In genomic region chr14:94079891-94080605, GRCh38 we compare ENCODE assay signal across 6 cellular contexts.
A peak's percentile ranks its signal among the peaks of the same experiment; 100 is the strongest.
DNase-seq lines count a peak whose midpoint lies in the region; ATAC-seq and TF ChIP-seq lines count a peak whose summit lies in the region.

No MANE protein-coding gene starts in this region.

- DNase-seq in LNCaP clone FGC (ENCODE audit: low read depth) (no peak), caudate nucleus (lab: John Stamatoyannopoulos, UW) (no peak), iPS-NIHi7 (ENCODE audit: extremely low spot score) (no peak), AG20443 (ENCODE audit: low spot score) (no peak)

- H3K27me3 ChIP-seq in neutrophil = no peaks in the 10 kb centered on the region

- H3K4me3 ChIP-seq in LNCaP clone FGC (ENCODE audit: low read depth, low read length) = peak overlapping the region; percentile 84
- H3K4me3 ChIP-seq in neutrophil (ENCODE audit: low read depth in 1 of 2, low read length in 1 of 2) = peak overlapping the region; percentile 77 to 95

- H3K4me1 ChIP-seq in neutrophil (ENCODE audit: control insufficient read depth in 1 of 2, insufficient read depth in 1 of 2, low read depth in 1 of 2, low read length in 1 of 2) = peaks cover 22 to 26% of the 10 kb centered on the region in 2 experiments

- ATAC-seq in HG02763 (IDR thresholded peaks at IDR 0.05; ENCODE audit: unreplicated experiment) = no peak

- H3K36me3 ChIP-seq in neutrophil = peaks cover 9% of the 10 kb centered on the region

- TF ChIP-seq CTCF in LNCaP clone FGC (IDR thresholded peaks at IDR 0.05; ENCODE audit: control insufficient read depth, extremely low read depth, insufficient read depth) (no peak), neutrophil (IDR thresholded peaks at IDR 0.05) (no peak)

- no peaks in the 10 kb centered on the region for H3K9me3 ChIP-seq in neutrophil

- H3K27ac ChIP-seq in caudate nucleus (ENCODE audit: low read depth, low read length) (peak overlapping the region; percentile 75), neutrophil (peak overlapping the region; percentile 74)
